1 cellular context compared by ENCODE assay signal in genomic region chr1:115647919-115648597, GRCh38.
TF ChIP-seq lines count a peak whose summit lies in the region.

No MANE protein-coding gene starts in this region.

TF ChIP-seq in GM23338, 12 proteins besides CTCF, POLR2A, EP300 and RAD21 (continued from another document):
- no peak for TF ChIP-seq REST (IDR thresholded peaks at IDR 0.05; ENCODE audit: unreplicated experiment)
- TF ChIP-seq, protein P1, sequence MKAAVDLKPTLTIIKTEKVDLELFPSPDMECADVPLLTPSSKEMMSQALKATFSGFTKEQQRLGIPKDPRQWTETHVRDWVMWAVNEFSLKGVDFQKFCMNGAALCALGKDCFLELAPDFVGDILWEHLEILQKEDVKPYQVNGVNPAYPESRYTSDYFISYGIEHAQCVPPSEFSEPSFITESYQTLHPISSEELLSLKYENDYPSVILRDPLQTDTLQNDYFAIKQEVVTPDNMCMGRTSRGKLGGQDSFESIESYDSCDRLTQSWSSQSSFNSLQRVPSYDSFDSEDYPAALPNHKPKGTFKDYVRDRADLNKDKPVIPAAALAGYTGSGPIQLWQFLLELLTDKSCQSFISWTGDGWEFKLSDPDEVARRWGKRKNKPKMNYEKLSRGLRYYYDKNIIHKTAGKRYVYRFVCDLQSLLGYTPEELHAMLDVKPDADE (IDR thresholded peaks at IDR 0.05): no peak
